In the genomic region with DNA sequence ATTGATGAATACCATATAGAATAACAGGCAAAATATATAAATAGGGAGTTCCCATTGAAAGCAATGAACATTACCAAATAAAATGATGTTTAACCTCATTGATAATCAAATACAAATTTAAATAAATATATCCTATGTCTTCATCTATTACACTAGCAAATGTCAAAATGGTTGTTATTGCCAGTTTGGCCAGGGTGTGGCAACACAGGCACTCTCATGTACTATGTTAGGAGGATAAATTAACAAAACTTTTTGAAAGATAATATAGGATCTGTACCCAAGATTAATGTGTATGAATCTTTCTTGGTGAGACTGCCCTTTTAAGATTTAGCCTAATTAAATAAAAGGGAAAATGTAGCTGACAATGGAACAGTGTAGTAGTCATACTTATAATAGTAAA, we compare ENCODE assay signal across 1 cellular context.
TF ChIP-seq lines count a peak whose summit lies in the region.

No MANE protein-coding gene starts in this region.

TF ChIP-seq in endothelial cell of umbilical vein, 7 proteins besides CTCF, POLR2A, EP300 and RAD21:
- no peak for TF ChIP-seq JUN (IDR thresholded peaks at IDR 0.05; ENCODE audit: borderline replicate concordance, insufficient read depth, insufficient read length, low read depth)
- no peak for TF ChIP-seq EZH2 (IDR thresholded peaks at IDR 0.05; ENCODE audit: borderline replicate concordance, low read depth, low read length, severe bottlenecking)
- TF ChIP-seq MYC (IDR thresholded peaks at IDR 0.05; ENCODE audit: low read depth, low read length), result no peak
- no peak for TF ChIP-seq MAX (IDR thresholded peaks at IDR 0.05; ENCODE audit: insufficient read depth, insufficient read length)
- no peak for TF ChIP-seq GATA2 (IDR thresholded peaks at IDR 0.05; ENCODE audit: insufficient read depth, insufficient read length, low read depth, low read length)
- TF ChIP-seq FOS (IDR thresholded peaks at IDR 0.05; ENCODE audit: borderline replicate concordance, insufficient read depth, low read length), result no peak
- TF ChIP-seq POLR2AphosphoS5 (IDR thresholded peaks at IDR 0.05; ENCODE audit: insufficient read depth, low read depth, low read length), result no peak
